18 cellular contexts compared by ENCODE assay signal in the genomic region with DNA sequence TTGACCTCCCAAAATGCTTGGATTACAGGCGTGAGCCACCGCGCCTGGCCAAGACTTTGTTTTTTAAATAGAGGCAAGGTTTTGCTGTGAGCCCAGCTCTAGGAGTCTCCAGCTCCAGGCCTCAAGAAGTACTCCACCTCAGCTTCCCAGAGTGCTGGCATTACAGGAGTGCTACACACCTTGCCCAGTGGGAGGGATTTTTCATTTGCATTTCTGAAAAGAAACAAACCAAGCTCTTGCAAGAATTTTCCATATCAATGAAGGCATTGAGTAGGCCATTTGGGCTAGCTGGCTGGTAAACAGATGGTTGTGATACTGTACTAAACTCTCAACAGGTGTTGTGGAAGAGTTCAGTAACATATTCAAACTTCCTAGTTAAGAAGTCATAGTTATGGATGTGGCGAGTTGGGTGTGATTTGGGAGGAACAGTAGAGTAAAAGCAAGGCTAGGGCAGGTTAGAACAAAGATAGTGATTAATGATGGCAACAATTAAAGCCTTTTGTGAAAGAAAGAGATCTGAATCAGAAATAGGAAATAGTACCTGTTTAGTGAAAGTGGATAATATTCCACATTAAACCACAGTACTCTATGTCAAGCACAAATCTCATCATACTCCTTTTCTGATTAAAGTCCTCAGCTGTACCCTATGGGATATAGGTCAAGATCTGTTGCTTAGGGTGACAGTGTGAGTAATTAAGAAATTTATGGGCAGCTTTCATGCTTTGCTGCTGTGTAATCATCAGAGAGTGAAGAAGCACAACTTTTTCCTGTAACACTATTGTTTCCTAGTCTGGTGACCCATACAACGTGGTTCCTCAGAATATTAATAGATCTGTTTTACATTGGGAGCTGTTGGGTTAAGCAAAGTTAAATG. TPM values are rescaled to one million over a fixed set of nuclear protein-coding genes. Genes with fewer than 3 reads are reported as not detected.
DNase-seq lines count a peak whose midpoint lies in the region; ATAC-seq and TF ChIP-seq lines count a peak whose summit lies in the region.
"Had no signal": no experiment of that assay in that cellular context is flagged by ENCODE, and none has a peak within 500 bp of the region (broad histone marks: within the 10 kb centered on the region; RNA-seq: fewer than 3 reads in every experiment).

No MANE protein-coding gene starts in this region.

- H3K9me3 ChIP-seq in HEK293 (ENCODE audit: control insufficient read depth, insufficient read depth, low read depth, low read length) = no peaks in the 10 kb centered on the region
- H3K9me3 ChIP-seq: A549, MG63 had no signal

- H3K27ac Mint-ChIP-seq in activated CD8-positive, alpha-beta memory T cell treated with anti-CD3 and anti-CD28 coated beads, Interleukin-2, amount 10 ng/mL, durations not matched to agents 7 days and 5 days = peak overlapping the region; percentile 4
- peak overlapping the region; percentile 51 for H3K27ac Mint-ChIP-seq in dendritic cell treated with granulocyte-macrophage colony-stimulating factor and Interleukin-4, amounts not matched to agents 40 ng/mL and 50 ng/mL, for 4 days
- H3K27ac Mint-ChIP-seq in nephron = peak overlapping the region in 2 of 3 experiments; percentile 22 to 93
- H3K27ac Mint-ChIP-seq: activated CD4-positive, alpha-beta T cell treated with anti-CD3 and anti-CD28 coated beads, Interleukin-2, amount 10 ng/mL, durations not matched to agents 7 days and 5 days; activated naive CD8-positive, alpha-beta T cell treated with anti-CD3 and anti-CD28 coated beads, Interleukin-2, amount 10 ng/mL, durations not matched to agents 7 days and 5 days had no signal

- CTCF ChIA-PET in activated CD8-positive, alpha-beta memory T cell treated with anti-CD3 and anti-CD28 coated beads, Interleukin-2, amount 10 ng/mL, durations not matched to agents 7 days and 5 days (lab: Charles Lee) = interaction anchor here (1.3 kb wide), 1 partner anchor 575 kb away, joined by 4 read pairs; the partner anchor contains the start of gene PABPC4
- CTCF ChIA-PET in HEK293 (lab: Yijun Ruan, JAX) = interaction anchor here (0.9 to 1.2 kb wide), 2 partner anchors 91 to 155 kb away, joined by 3 to 5 read pairs; no protein-coding TSS in a partner anchor

- intact Hi-C loops in dendritic cell treated with granulocyte-macrophage colony-stimulating factor and Interleukin-4, amounts not matched to agents 40 ng/mL and 50 ng/mL, for 4 days (cut with micrococcal nuclease) = no loop called here

- H3K4me3 ChIP-seq in HEK293 (ENCODE audit: low read depth, low read length) = no peak overlapping the region
- H3K4me3 ChIP-seq: A549, MG63 had no signal

- TF ChIP-seq CTCF in HEK293 (tag by site-specific recombination; IDR thresholded peaks at IDR 0.05) (no peak), nephron (IDR thresholded peaks at IDR 0.05; ENCODE audit: unreplicated experiment in 3 of 3) (no peak)

- POLR2A ChIA-PET in HEK293 (lab: Yijun Ruan, JAX) = interaction anchor here (0.6 to 0.7 kb wide), 2 partner anchors 93 to 129 kb away, joined by 3 read pairs; partner anchors contain the start of gene MYCBP

- H3K36me3 Mint-ChIP-seq in activated CD8-positive, alpha-beta memory T cell treated with anti-CD3 and anti-CD28 coated beads, Interleukin-2, amount 10 ng/mL, durations not matched to agents 7 days and 5 days = peaks cover 61% of the 10 kb centered on the region
- peaks cover 92% of the 10 kb centered on the region for H3K36me3 Mint-ChIP-seq in dendritic cell treated with granulocyte-macrophage colony-stimulating factor and Interleukin-4, amounts not matched to agents 40 ng/mL and 50 ng/mL, for 4 days (ENCODE audit: low read depth)
- H3K36me3 Mint-ChIP-seq in nephron (ENCODE audit: low read depth) = peaks cover 72% of the 10 kb centered on the region

- no peak for DNase-seq in activated CD8-positive, alpha-beta memory T cell treated with anti-CD3 and anti-CD28 coated beads, Interleukin-2, amount 10 ng/mL, durations not matched to agents 7 days and 5 days
- no peak for DNase-seq in activated CD8-positive, alpha-beta memory T cell treated with anti-CD3 and anti-CD28 coated beads, Interleukin-2, amount 50 U/mL, for 4 hours
- no peak for DNase-seq in NCI-H446 treated with DMSO at 0.1 percent for 48 hours (lab: John Stamatoyannopoulos, UW)
- DNase-seq: activated CD4-positive, alpha-beta T cell treated with anti-CD3 and anti-CD28 coated beads, Interleukin-2, amount 10 ng/mL, durations not matched to agents 7 days and 5 days; activated naive CD8-positive, alpha-beta T cell treated with anti-CD3 and anti-CD28 coated beads, Interleukin-2, amount 10 ng/mL, durations not matched to agents 7 days and 5 days; DMS79 treated with DMSO at 0.1 percent for 48 hours; erythroblast; MG63; NCI-H2081 treated with DMSO at 0.1 percent for 48 hours; NCI-H748 treated with DMSO at 0.1 percent for 48 hours; nucleus accumbens; stimulated activated naive CD4-positive, alpha-beta T cell treated with Interleukin-2 at 50 U/mL for 16 hours had no signal

- no peaks in the 10 kb centered on the region for H3K4me1 ChIP-seq in HEK293 (ENCODE audit: control insufficient read depth, insufficient read depth, low read length)

- H3K4me1 Mint-ChIP-seq in activated CD8-positive, alpha-beta memory T cell treated with anti-CD3 and anti-CD28 coated beads, Interleukin-2, amount 10 ng/mL, durations not matched to agents 7 days and 5 days = peaks cover 53% of the 10 kb centered on the region
- H3K4me1 Mint-ChIP-seq in dendritic cell treated with granulocyte-macrophage colony-stimulating factor and Interleukin-4, amounts not matched to agents 40 ng/mL and 50 ng/mL, for 4 days (ENCODE audit: low read depth) = peaks cover 33% of the 10 kb centered on the region
- H3K4me1 Mint-ChIP-seq in nephron = peaks cover 12% of the 10 kb centered on the region

- H3K4me3 Mint-ChIP-seq in activated CD8-positive, alpha-beta memory T cell treated with anti-CD3 and anti-CD28 coated beads, Interleukin-2, amount 10 ng/mL, durations not matched to agents 7 days and 5 days = no peak overlapping the region
- H3K4me3 Mint-ChIP-seq in dendritic cell treated with granulocyte-macrophage colony-stimulating factor and Interleukin-4, amounts not matched to agents 40 ng/mL and 50 ng/mL, for 4 days = no peak overlapping the region
- no peak overlapping the region for H3K4me3 Mint-ChIP-seq in nephron
- H3K4me3 Mint-ChIP-seq: activated CD4-positive, alpha-beta T cell treated with anti-CD3 and anti-CD28 coated beads, Interleukin-2, amount 10 ng/mL, durations not matched to agents 7 days and 5 days; activated naive CD8-positive, alpha-beta T cell treated with anti-CD3 and anti-CD28 coated beads, Interleukin-2, amount 10 ng/mL, durations not matched to agents 7 days and 5 days had no signal

- ATAC-seq in activated CD8-positive, alpha-beta memory T cell treated with anti-CD3 and anti-CD28 coated beads, Interleukin-2, amount 10 ng/mL, durations not matched to agents 7 days and 5 days = no peak
- ATAC-seq in GM18511 (IDR thresholded peaks at IDR 0.05; ENCODE audit: unreplicated experiment) = no peak
- no peak for ATAC-seq in HG03520 (IDR thresholded peaks at IDR 0.05; ENCODE audit: unreplicated experiment)
- ATAC-seq: A549 had no signal

- no peaks in the 10 kb centered on the region for H3K9me3 Mint-ChIP-seq in activated CD8-positive, alpha-beta memory T cell treated with anti-CD3 and anti-CD28 coated beads, Interleukin-2, amount 10 ng/mL, durations not matched to agents 7 days and 5 days (ENCODE audit: low read depth)
- H3K9me3 Mint-ChIP-seq in dendritic cell treated with granulocyte-macrophage colony-stimulating factor and Interleukin-4, amounts not matched to agents 40 ng/mL and 50 ng/mL, for 4 days = no peaks in the 10 kb centered on the region
- H3K9me3 Mint-ChIP-seq in nephron = no peaks in the 10 kb centered on the region
- H3K9me3 Mint-ChIP-seq: activated CD4-positive, alpha-beta T cell treated with anti-CD3 and anti-CD28 coated beads, Interleukin-2, amount 10 ng/mL, durations not matched to agents 7 days and 5 days; activated naive CD8-positive, alpha-beta T cell treated with anti-CD3 and anti-CD28 coated beads, Interleukin-2, amount 10 ng/mL, durations not matched to agents 7 days and 5 days had no signal

- H3K27ac ChIP-seq in HEK293 (ENCODE audit: extremely low read depth, low read depth, low read length) = no peak overlapping the region
- H3K27ac ChIP-seq: A549 had no signal

- H3K27me3 Mint-ChIP-seq in activated CD8-positive, alpha-beta memory T cell treated with anti-CD3 and anti-CD28 coated beads, Interleukin-2, amount 10 ng/mL, durations not matched to agents 7 days and 5 days = no peaks in the 10 kb centered on the region
- H3K27me3 Mint-ChIP-seq in dendritic cell treated with granulocyte-macrophage colony-stimulating factor and Interleukin-4, amounts not matched to agents 40 ng/mL and 50 ng/mL, for 4 days = no peaks in the 10 kb centered on the region
- H3K27me3 Mint-ChIP-seq in nephron (ENCODE audit: low read depth) = no peaks in the 10 kb centered on the region
- H3K27me3 Mint-ChIP-seq: activated CD4-positive, alpha-beta T cell treated with anti-CD3 and anti-CD28 coated beads, Interleukin-2, amount 10 ng/mL, durations not matched to agents 7 days and 5 days; activated naive CD8-positive, alpha-beta T cell treated with anti-CD3 and anti-CD28 coated beads, Interleukin-2, amount 10 ng/mL, durations not matched to agents 7 days and 5 days had no signal

- H3K36me3 ChIP-seq in HEK293 (ENCODE audit: control insufficient read depth in 2 of 2, insufficient read depth in 1 of 2, low read length in 2 of 2) = peaks cover 70 to 99% of the 10 kb centered on the region in 2 experiments

TF ChIP-seq in HEK293, 187 proteins besides CTCF, POLR2A, EP300 and RAD21:
- TF ChIP-seq ZNF521 (tag by site-specific recombination; IDR thresholded peaks at IDR 0.05) (no peak), SCRT2 (tag by site-specific recombination; IDR thresholded peaks at IDR 0.05) (peak; percentile 71)
TF ChIP-seq in HEK293: peak in this region for 1.

RNA-seq across cellular contexts. Expression of gene AKIRIN1, which starts 10.7 kb away (rescaled TPM):
- 10 to 100 TPM; 47.0 to 59.1 TPM for total RNA-seq in activated CD8-positive, alpha-beta memory T cell treated with anti-CD3 and anti-CD28 coated beads, Interleukin-2, amount 10 ng/mL, durations not matched to agents 7 days and 5 days

RNA-seq across cellular contexts. Expression of gene NDUFS5, which starts 24.4 kb away (rescaled TPM):
- total RNA-seq in activated CD8-positive, alpha-beta memory T cell treated with anti-CD3 and anti-CD28 coated beads, Interleukin-2, amount 10 ng/mL, durations not matched to agents 7 days and 5 days = 100 to 1,000 TPM; 122 to 142 TPM

Comparison
In these comparisons a context has a peak if more than half of its experiments do, and no peak if none do; other contexts are left out.
1. H3K27ac Mint-ChIP-seq: peak in every context shown above with its lines; median percentile 58 in nephron; 51 in dendritic cell treated with granulocyte-macrophage colony-stimulating factor and Interleukin-4, amounts not matched to agents 40 ng/mL and 50 ng/mL, for 4 days; 4 in activated CD8-positive, alpha-beta memory T cell treated with anti-CD3 and anti-CD28 coated beads, Interleukin-2, amount 10 ng/mL, durations not matched to agents 7 days and 5 days.